1 cellular context compared by ENCODE assay signal in the genomic region with DNA sequence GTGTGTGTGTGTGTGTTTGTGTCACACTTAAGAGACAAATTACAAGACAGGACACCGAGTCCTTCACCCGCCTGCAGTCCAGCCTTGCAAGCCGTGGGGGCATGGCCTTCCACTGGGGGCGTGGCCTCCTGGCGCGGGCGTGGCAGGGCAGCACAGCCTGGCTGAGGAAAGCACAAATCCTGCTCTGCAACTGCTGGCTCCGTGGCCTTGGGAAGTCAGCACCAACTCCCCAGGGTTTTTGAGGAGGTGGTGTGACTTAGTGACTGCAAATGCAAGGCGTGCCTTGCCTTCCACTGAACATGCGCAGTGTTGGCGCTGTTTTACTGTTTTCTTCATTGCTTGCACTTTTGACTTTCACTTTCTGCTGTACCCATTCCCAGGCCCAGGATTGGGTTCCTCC.
TF ChIP-seq lines count a peak whose summit lies in the region.

No MANE protein-coding gene starts in this region.

TF ChIP-seq in HepG2, 621 proteins besides CTCF, POLR2A, EP300 and RAD21 (continued from another document):
- TF ChIP-seq ZNF883 (CRISPR knock-in tag; IDR thresholded peaks at IDR 0.05; ENCODE audit: not compliant biosample characterization) = no peak
- no peak for TF ChIP-seq POLR2AphosphoS2 (IDR thresholded peaks at IDR 0.05; ENCODE audit: low read depth, low read length)
- TF ChIP-seq HNF4A (CRISPR knock-in tag; IDR thresholded peaks at IDR 0.05) = no peak
- TF ChIP-seq, protein P1, sequence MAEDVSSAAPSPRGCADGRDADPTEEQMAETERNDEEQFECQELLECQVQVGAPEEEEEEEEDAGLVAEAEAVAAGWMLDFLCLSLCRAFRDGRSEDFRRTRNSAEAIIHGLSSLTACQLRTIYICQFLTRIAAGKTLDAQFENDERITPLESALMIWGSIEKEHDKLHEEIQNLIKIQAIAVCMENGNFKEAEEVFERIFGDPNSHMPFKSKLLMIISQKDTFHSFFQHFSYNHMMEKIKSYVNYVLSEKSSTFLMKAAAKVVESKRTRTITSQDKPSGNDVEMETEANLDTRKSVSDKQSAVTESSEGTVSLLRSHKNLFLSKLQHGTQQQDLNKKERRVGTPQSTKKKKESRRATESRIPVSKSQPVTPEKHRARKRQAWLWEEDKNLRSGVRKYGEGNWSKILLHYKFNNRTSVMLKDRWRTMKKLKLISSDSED (CRISPR knock-in tag; IDR thresholded peaks at IDR 0.05) = no peak
- TF ChIP-seq ZFP90 (CRISPR knock-in tag; IDR thresholded peaks at IDR 0.05; ENCODE audit: borderline replicate concordance) = no peak
- TF ChIP-seq ZNF136 (CRISPR knock-in tag; IDR thresholded peaks at IDR 0.05; ENCODE audit: low read depth) = no peak
- no peak for TF ChIP-seq ZMYM2 (CRISPR knock-in tag; IDR thresholded peaks at IDR 0.05)
- TF ChIP-seq ZNF773 (CRISPR knock-in tag; IDR thresholded peaks at IDR 0.05; ENCODE audit: borderline replicate concordance) = no peak
- TF ChIP-seq SMAD3 (CRISPR knock-in tag; IDR thresholded peaks at IDR 0.05) = no peak
- TF ChIP-seq SP1 (IDR thresholded peaks at IDR 0.05) = no peak
- TF ChIP-seq SP1 (CRISPR knock-in tag; IDR thresholded peaks at IDR 0.05) = peak; percentile 20; the same call in 1 of the 2 replicates
